In genomic region chr17:28644782-28645575, GRCh38 we compare ENCODE assay signal across 1 cellular context.
TF ChIP-seq lines count a peak whose summit lies in the region.

Gene BLTP2 (minus strand): TSS chr17:28645158. CDS start chr17:28645056, 102 bp downstream.

TF ChIP-seq in GM12878, 131 proteins besides CTCF, POLR2A, EP300 and RAD21 (continued from another document and continues in another):
- 0 out of 2 replicates have a peak, but pooled peaks have one; percentile 44 for TF ChIP-seq ZNF687 (IDR thresholded peaks at IDR 0.05)
- TF ChIP-seq REST (IDR thresholded peaks at IDR 0.05; ENCODE audit: low read depth, low read length) = no peak
- 0 out of 2 replicates have a peak, but pooled peaks have one; percentile 63 for TF ChIP-seq POLR2AphosphoS2 (IDR thresholded peaks at IDR 0.05; ENCODE audit: low read depth, low read length)
- TF ChIP-seq LARP7 (IDR thresholded peaks at IDR 0.05) = no peak; the same call in 1 of the 2 replicates
- TF ChIP-seq SRF (IDR thresholded peaks at IDR 0.05; ENCODE audit: low read depth in 2 of 2, low read length in 2 of 2) = 0 out of 4 replicates have a peak, but pooled peaks of 1 of the 2 experiments have one; percentile 45
- TF ChIP-seq SP1 (IDR thresholded peaks at IDR 0.05; ENCODE audit: low read depth, low read length) = peak; percentile 87
- TF ChIP-seq POU2F2 (IDR thresholded peaks at IDR 0.05; ENCODE audit: borderline replicate concordance, low read depth, low read length) = 0 out of 3 replicates have a peak, but pooled peaks have one; percentile 26
- TF ChIP-seq RUNX3 (IDR thresholded peaks at IDR 0.05; ENCODE audit: low read length) = peak; percentile 37; the same call in 1 of the 2 replicates
- no peak for TF ChIP-seq SKIL (IDR thresholded peaks at IDR 0.05; ENCODE audit: low read depth, poor library complexity, severe bottlenecking)
- TF ChIP-seq BHLHE40 (IDR thresholded peaks at IDR 0.05; ENCODE audit: borderline replicate concordance in 1 of 2, low read depth in 2 of 2, low read length in 1 of 2) = peak; percentile 40 to 74; a peak in 3 of 4 replicates
- peak; percentile 55 for TF ChIP-seq CHD2 (IDR thresholded peaks at IDR 0.05; ENCODE audit: borderline replicate concordance, low read depth, low read length)
- TF ChIP-seq KAT2A (conservative IDR thresholded peaks at IDR 0.05; ENCODE audit: control insufficient read depth, low read depth, low read length) = no peak
- TF ChIP-seq NR2C1 (IDR thresholded peaks at IDR 0.05) = no peak
- peak; percentile 74; the same call in 1 of the 2 replicates for TF ChIP-seq RELB (IDR thresholded peaks at IDR 0.05; ENCODE audit: low read depth)
- peak; percentile 77 for TF ChIP-seq KLF5 (IDR thresholded peaks at IDR 0.05; ENCODE audit: partially characterized antibody)
- TF ChIP-seq NR2C2 (IDR thresholded peaks at IDR 0.05; ENCODE audit: borderline replicate concordance, control insufficient read depth, insufficient read length, low read depth) = no peak
- TF ChIP-seq CREB1 (IDR thresholded peaks at IDR 0.05; ENCODE audit: low read depth) = peak; percentile 81; the same call in 1 of the 2 replicates
- TF ChIP-seq CEBPZ (IDR thresholded peaks at IDR 0.05; ENCODE audit: low read depth, low read length) = no peak
- TF ChIP-seq CREM (IDR thresholded peaks at IDR 0.05; ENCODE audit: low read depth) = peak; percentile 80
- TF ChIP-seq SUPT20H (IDR thresholded peaks at IDR 0.05; ENCODE audit: borderline replicate concordance, control insufficient read depth, low read depth, low read length) = no peak
- 0 out of 2 replicates have a peak, but pooled peaks have one; percentile 43 for TF ChIP-seq TCF3 (IDR thresholded peaks at IDR 0.05; ENCODE audit: borderline replicate concordance, insufficient read depth, low read depth, low read length)
- TF ChIP-seq PAX5 (IDR thresholded peaks at IDR 0.05; ENCODE audit: borderline replicate concordance, low read depth, low read length) = peak; percentile 66; the same call in 1 of the 2 replicates
- no peak for TF ChIP-seq USF2 (IDR thresholded peaks at IDR 0.05; ENCODE audit: borderline replicate concordance, low read depth, low read length)
- TF ChIP-seq ZBTB40 (IDR thresholded peaks at IDR 0.05; ENCODE audit: borderline replicate concordance) = peak; percentile 77
- TF ChIP-seq RB1 (IDR thresholded peaks at IDR 0.05; ENCODE audit: borderline replicate concordance) = peak; percentile 62; the same call in 1 of the 2 replicates
- TF ChIP-seq EGR1 (IDR thresholded peaks at IDR 0.05; ENCODE audit: borderline replicate concordance in 1 of 2, low read depth in 2 of 2, low read length in 2 of 2) = peak in 1 of 2 experiments; percentile 35; a peak in 1 of 3 replicates
- TF ChIP-seq EZH2 (IDR thresholded peaks at IDR 0.05; ENCODE audit: borderline replicate concordance, control insufficient read depth, low read depth, low read length) = no peak
